Comparison of ENCODE assay signal across 1 cellular context in genomic region chr3:159620873-159621272, GRCh38.
TF ChIP-seq lines count a peak whose summit lies in the region.

No MANE protein-coding gene starts in this region.

TF ChIP-seq in SK-N-SH, 30 proteins besides CTCF, POLR2A, EP300 and RAD21 (continued from another document):
- peak; percentile 34; the same call in 1 of the 2 replicates for TF ChIP-seq RXRA (IDR thresholded peaks at IDR 0.05; ENCODE audit: borderline replicate concordance, low read depth)
